8 cellular contexts compared by ENCODE assay signal in the genomic region with DNA sequence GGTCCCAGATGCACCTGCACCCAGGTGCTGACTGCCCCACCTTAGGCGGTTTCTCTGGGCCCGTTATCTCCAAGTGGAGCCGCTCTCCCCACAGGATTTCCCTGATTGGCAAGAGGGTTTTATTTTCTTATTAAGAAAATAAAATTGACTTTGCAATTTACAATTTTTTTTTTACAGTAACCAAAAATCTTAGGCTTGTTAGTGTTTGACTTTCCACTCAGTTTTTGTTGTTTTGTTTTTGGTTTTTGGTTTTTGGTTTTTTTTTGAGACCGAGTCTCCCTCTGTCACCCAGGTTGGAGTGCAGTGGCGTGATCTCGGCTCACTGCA. TPM values are rescaled to one million over a fixed set of nuclear protein-coding genes. Genes with fewer than 3 reads are reported as not detected.
DNase-seq lines count a peak whose midpoint lies in the region; ATAC-seq and TF ChIP-seq lines count a peak whose summit lies in the region.

No MANE protein-coding gene starts in this region.

- H3K27ac ChIP-seq in heart right ventricle (peak overlapping the region in 9 of 10 donors; percentile 77 to 92 (median 87)), muscle layer of duodenum (ENCODE audit: low read length) (no peak overlapping the region), uterus (peak overlapping the region; percentile 37 to 76)

- TF ChIP-seq CTCF in heart right ventricle (IDR thresholded peaks at IDR 0.05) (no peak), cardiac fibroblast (IDR thresholded peaks at IDR 0.05; ENCODE audit: low read depth, low read length) (no peak), uterus (IDR thresholded peaks at IDR 0.05) (no peak)

- peak overlapping the region; percentile 66 to 93 (median 82) for H3K4me3 ChIP-seq in heart right ventricle
- peak overlapping the region; percentile 61 to 69 for H3K4me3 ChIP-seq in cardiac fibroblast (replicated peaks in 1 of 2; ENCODE audit: low read depth in 2 of 2, low read length in 2 of 2)
- peak overlapping the region; percentile 52 to 79 for H3K4me3 ChIP-seq in muscle layer of duodenum (ENCODE audit: low read depth in 1 of 2, low read length in 2 of 2)
- H3K4me3 ChIP-seq in uterus, result peak overlapping the region; percentile 34 to 68

- ATAC-seq in heart right ventricle, result no peak

- H3K4me1 ChIP-seq in heart right ventricle (peaks cover 3 to 38% (median 23%) of the 10 kb centered on the region in 9 donors), muscle layer of duodenum (ENCODE audit: control insufficient read depth in 1 of 2, insufficient read depth in 2 of 2, low read length in 2 of 2) (peaks cover 3 to 26% of the 10 kb centered on the region in 2 donors), uterus (peaks cover 4 to 10% of the 10 kb centered on the region in 2 donors)

- 45 to 47% methylated on average over 6 of the region's 6 CpGs for WGBS in heart right ventricle, 2 donors

- H3K27me3 ChIP-seq in heart right ventricle, result peaks cover 0 to 11% (median 0%) of the 10 kb centered on the region in 7 donors
- no peaks in the 10 kb centered on the region for H3K27me3 ChIP-seq in muscle layer of duodenum (ENCODE audit: low read depth, low read length)
- H3K27me3 ChIP-seq in uterus, result no peaks in the 10 kb centered on the region

- no peak for DNase-seq in heart right ventricle
- DNase-seq in cardiac septum (ENCODE audit: low spot score), result no peak
- DNase-seq in cardiac fibroblast (ENCODE audit: low read depth in 2 of 2), result no peak
- no peak for DNase-seq in uterus
- DNase-seq in stimulated activated CD4-positive, alpha-beta T cell treated with anti-CD3 and anti-CD28 coated beads, Interleukin-2, amount 100 ng/mL, for 48 hours, result no peak
- DNase-seq in AG20443 (ENCODE audit: low spot score), result no peak
- no peak for DNase-seq in HuH-7 (ENCODE audit: low spot score)

- H3K36me3 ChIP-seq in heart right ventricle (peaks cover 0 to 19% (median 6%) of the 10 kb centered on the region in 9 donors), muscle layer of duodenum (ENCODE audit: control insufficient read depth in 1 of 2, insufficient read depth in 2 of 2, low read length in 2 of 2) (peaks cover 3 to 10% of the 10 kb centered on the region in 2 donors), uterus (no peaks in the 10 kb centered on the region)

- TF ChIP-seq POLR2A in uterus (IDR thresholded peaks at IDR 0.05), result no peak

- intact Hi-C loops in heart right ventricle (cut with DNase I), result no loop called here
- intact Hi-C loops in cardiac septum (cut with DNase I), result loop anchor here (2.0 kb wide), 1 partner anchor 49 kb away; a partner anchor contains a TSS
- intact Hi-C loops in uterus (cut with DNase I; ENCODE audit: low total_unique reads), result no loop called here

- H3K9me3 ChIP-seq in heart right ventricle, result no peaks in the 10 kb centered on the region
- no peaks in the 10 kb centered on the region for H3K9me3 ChIP-seq in muscle layer of duodenum (ENCODE audit: control insufficient read depth in 1 of 2, low read length in 2 of 2)
- H3K9me3 ChIP-seq in uterus, result no peaks in the 10 kb centered on the region

RNA-seq across cellular contexts. Expression of a gene that starts 4.8 kb away (rescaled TPM):
- total RNA-seq in heart right ventricle, result not detected
- polyA plus RNA-seq in heart right ventricle, result under 1 TPM in 1 of 2 donors, not detected in 1; 0.03 TPM
- total RNA-seq in cardiac septum, result not detected
- total RNA-seq in uterus, result not detected

RNA-seq across cellular contexts. Expression of a gene that starts 25.1 kb away (rescaled TPM):
- total RNA-seq in heart right ventricle (10 to 100 TPM in 5 of 10 donors, 1 to 10 TPM in 5; 6.2 to 24.5 (median 9.7) TPM), cardiac septum (8.0 TPM), uterus (10 to 100 TPM in 1 of 4 donors, 1 to 10 TPM in 1, not detected in 2; 4.4 to 15.4 TPM)
- 10 to 100 TPM in 1 of 2 donors, 1 to 10 TPM in 1; 4.0 to 33.9 TPM for polyA plus RNA-seq in heart right ventricle

RNA-seq across cellular contexts. Expression of a gene that starts 48.8 kb away (rescaled TPM):
- total RNA-seq in heart right ventricle (10 to 100 TPM; 54.9 to 85.4 (median 73.9) TPM), cardiac septum (63.1 TPM), uterus (10 to 100 TPM; 19.0 to 44.7 (median 37.4) TPM)
- polyA plus RNA-seq in heart right ventricle, result 10 to 100 TPM; 17.6 to 28.1 TPM
